8 cellular contexts compared by ENCODE assay signal in genomic region chr11:108222686-108223448, GRCh38. TPM values are rescaled to one million over a fixed set of nuclear protein-coding genes. Genes with fewer than 3 reads are reported as not detected.
DNase-seq lines count a peak whose midpoint lies in the region; ATAC-seq and TF ChIP-seq lines count a peak whose summit lies in the region.

TSS of gene ATM (plus strand) at chr11:108223067. CDS start at chr11:108227625, 4,558 bp downstream.

- H3F3A ChIP-seq in PC-3 (ENCODE audit: low read length, unreplicated experiment): no peaks in the 10 kb centered on the region

- peak within 1 kb of the TSS; percentile 93 for H3K4me2 ChIP-seq in PC-3 (ENCODE audit: low read length)

- H3K4me3 ChIP-seq in Jurkat, Clone E6-1 (ENCODE audit: low read length): peak within 1 kb of the TSS; percentile 80
- H3K4me3 ChIP-seq in PC-3 (ENCODE audit: low read length) (peak within 1 kb of the TSS; percentile 83), muscle layer of duodenum (ENCODE audit: low read depth in 1 of 2, low read length in 2 of 2) (peak within 1 kb of the TSS; percentile 77 to 95)

- no peaks in the 10 kb centered on the region for H3K9me2 ChIP-seq in PC-3 (replicated peaks; ENCODE audit: low read length)

- H3K9me3 ChIP-seq in PC-3 (ENCODE audit: low read length) (no peaks in the 10 kb centered on the region), muscle layer of duodenum (ENCODE audit: control insufficient read depth in 1 of 2, low read length in 2 of 2) (no peaks in the 10 kb centered on the region)

- peak within 1 kb of the TSS; percentile 92 for H2AFZ ChIP-seq in PC-3 (ENCODE audit: low read length)

- intact Hi-C loops in PC-3 (cut with micrococcal nuclease): loop anchor here (1.0 to 5.0 kb wide), 5 partner anchors 102 to 432 kb away; partner anchors contain the start of genes ACAT1, C11orf65, EXPH5 and POGLUT3

- H3K27me3 ChIP-seq in PC-3 (ENCODE audit: low read length) (no peaks in the 10 kb centered on the region), muscle layer of duodenum (ENCODE audit: low read depth, low read length) (no peaks in the 10 kb centered on the region)

- H3K36me3 ChIP-seq in PC-3 (ENCODE audit: low read depth, low read length) (no peaks in the 10 kb centered on the region), muscle layer of duodenum (ENCODE audit: control insufficient read depth in 1 of 2, insufficient read depth in 2 of 2, low read length in 2 of 2) (peaks cover 0 to 7% of the 10 kb centered on the region in 2 donors)

- H3K27ac ChIP-seq in PC-3 (ENCODE audit: low read length) (peak within 1 kb of the TSS; percentile 77), muscle layer of duodenum (ENCODE audit: low read length) (peak within 1 kb of the TSS; percentile 100)

- CTCF ChIA-PET in PC-3 (lab: Charles Lee): interaction anchor here (1.4 kb wide), 1 partner anchor 105 kb away, joined by 3 read pairs; no protein-coding TSS in a partner anchor

- DNase-seq in DMS53 treated with DMSO at 0.1 percent for 48 hours (lab: John Stamatoyannopoulos, UW; ENCODE audit: unreplicated experiment): peak; percentile 99
- peak; percentile 96 for DNase-seq in Jurkat, Clone E6-1 (ENCODE audit: low read depth, low spot score)
- DNase-seq in PC-3: peak; percentile 100
- DNase-seq in activated T-cell treated with anti-CD3 and anti-CD28 coated beads, Interleukin-2, amount 50 U/mL, for 1 hour: peak; percentile 98
- peak; percentile 98 to 99 for DNase-seq in stimulated activated CD8-positive, alpha-beta memory T cell treated with anti-CD3 and anti-CD28 coated beads, Interleukin-7, amount 100 ng/mL, for 4 hours (ENCODE audit: low read depth in 2 of 2)

- no TSS peak for BruUV-seq in PC-3 (replicated peaks; lab: Mats Ljungman, UMichigan)

- H3K4me1 ChIP-seq in PC-3 (ENCODE audit: insufficient read depth, low read length): peaks cover 47% of the 10 kb centered on the region
- H3K4me1 ChIP-seq in muscle layer of duodenum (ENCODE audit: control insufficient read depth in 1 of 2, insufficient read depth in 2 of 2, low read length in 2 of 2): peaks cover 9 to 24% of the 10 kb centered on the region in 2 donors

- peak; percentile 86 for TF ChIP-seq CTCF in PC-3 (conservative IDR thresholded peaks at IDR 0.05; ENCODE audit: low read depth, low read length)

- POLR2A ChIA-PET in PC-3 (lab: Charles Lee; ENCODE audit: unreplicated experiment): interaction anchor here (0.5 to 1.0 kb wide), 4 partner anchors 89 to 383 kb away, joined by 3 to 4 read pairs (median 3); no protein-coding TSS in a partner anchor

- peak within 1 kb of the TSS; percentile 94 for H3K9ac ChIP-seq in PC-3 (ENCODE audit: low read length)

- peaks cover 78% of the 10 kb centered on the region for H3K79me2 ChIP-seq in PC-3 (ENCODE audit: low read length)

- peak; percentile 75 for ATAC-seq in GM21619 (IDR thresholded peaks at IDR 0.05; ENCODE audit: unreplicated experiment)
- peak; percentile 88 for ATAC-seq in PC-3
- peak; percentile 99 for ATAC-seq in esophagus mucosa

- H4K20me1 ChIP-seq in PC-3 (ENCODE audit: low read length): peaks cover 11% of the 10 kb centered on the region

RNA-seq across cellular contexts. Expression of gene ATM, which starts in this region (rescaled TPM):
- polyA plus RNA-seq in Jurkat, Clone E6-1 (2012; ENCODE audit: insufficient read depth, insufficient read length): 25.3 TPM
- total RNA-seq in PC-3 (2014; rRNA removed): 40.2 and 55.3 TPM in 2 replicates
- total RNA-seq in esophagus mucosa: 21.8 TPM

Comparison
In these comparisons a context has a peak if more than half of its experiments do, and no peak if none do; other contexts are left out.
1. Peak in every context shown above with its lines: DNase-seq, ATAC-seq, H3K4me3 ChIP-seq and H3K27ac ChIP-seq.